ENCODE assay signal across 15 cellular contexts in the genomic region with DNA sequence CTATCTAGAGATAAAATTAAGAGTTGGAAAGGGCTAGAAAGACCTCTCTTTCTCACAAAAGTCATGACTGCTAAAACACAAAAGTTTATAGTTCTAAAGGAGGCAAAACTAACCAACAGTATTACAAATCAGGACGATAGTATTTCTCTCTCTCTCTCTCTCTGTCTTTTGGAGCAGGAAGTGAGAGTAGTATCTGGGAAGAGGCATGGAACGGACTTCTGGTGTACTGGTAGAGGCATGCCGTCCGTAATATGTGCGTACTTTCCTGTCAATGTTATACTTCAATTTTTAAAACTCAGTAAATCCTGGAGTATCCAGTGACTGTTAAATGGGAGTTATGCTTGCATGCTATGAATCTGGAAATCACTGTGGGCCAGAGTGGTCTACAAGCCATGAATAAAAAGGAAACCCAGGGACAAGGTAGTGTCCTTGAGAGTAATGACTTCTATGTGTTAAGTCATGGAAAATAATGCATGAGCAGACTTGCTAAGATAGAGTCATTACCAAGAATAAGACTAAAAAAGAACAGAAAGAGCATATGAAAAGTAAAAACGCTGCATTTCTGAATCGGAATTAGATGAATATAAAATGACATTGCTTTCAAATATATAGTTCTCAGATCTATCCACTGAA. TPM values are rescaled to one million over a fixed set of nuclear protein-coding genes. Genes with fewer than 3 reads are reported as not detected.
DNase-seq lines count a peak whose midpoint lies in the region; ATAC-seq and TF ChIP-seq lines count a peak whose summit lies in the region.
"Had no signal": no experiment of that assay in that cellular context is flagged by ENCODE, and none has a peak within 500 bp of the region (broad histone marks: within the 10 kb centered on the region; RNA-seq: fewer than 3 reads in every experiment).

No MANE protein-coding gene starts in this region.

- H3K27ac ChIP-seq in right lobe of liver: peak overlapping the region; percentile 8 to 15 (median 14)
- peak overlapping the region; percentile 52 for H3K27ac ChIP-seq in subcutaneous abdominal adipose tissue (ENCODE audit: low read depth, low read length)
- H3K27ac ChIP-seq: HL-60 had no signal

- H3K4me1 Mint-ChIP-seq in activated T-cell treated with anti-CD3 and anti-CD28 coated beads, Interleukin-2, amount 50 U/mL, for 24 hours (ENCODE audit: low read depth): peaks cover 75% of the 10 kb centered on the region
- H3K4me1 Mint-ChIP-seq in activated T-cell treated with anti-CD3 and anti-CD28 coated beads, Interleukin-2, amount 50 U/mL, for 4 hours (ENCODE audit: low read depth): peaks cover 72% of the 10 kb centered on the region

- no peaks in the 10 kb centered on the region for H3K9me3 Mint-ChIP-seq in activated T-cell treated with anti-CD3 and anti-CD28 coated beads, Interleukin-2, amount 50 U/mL, for 24 hours
- no peaks in the 10 kb centered on the region for H3K9me3 Mint-ChIP-seq in activated T-cell treated with anti-CD3 and anti-CD28 coated beads, Interleukin-2, amount 50 U/mL, for 4 hours

- WGBS in right lobe of liver (ENCODE audit: insufficient coverage, low coverage, low lambda C conversion rate, missing lambda C conversion rate): 31% methylated on average over 7 of the region's 7 CpGs

- no peak for TF ChIP-seq POLR2A in right lobe of liver (IDR thresholded peaks at IDR 0.05)

- no peak for ATAC-seq in activated T-cell treated with anti-CD3 and anti-CD28 coated beads, Interleukin-2, amount 50 U/mL, for 4 hours
- ATAC-seq in right lobe of liver: peak; percentile 34 to 61 (median 49)

- H3K4me3 ChIP-seq in right lobe of liver (peak overlapping the region in 1 of 3 donors; percentile 0), subcutaneous abdominal adipose tissue (ENCODE audit: low read depth in 1 of 5, low read length in 5 of 5) (peak overlapping the region; percentile 28 to 42 (median 37))

- peaks cover 16% of the 10 kb centered on the region for H3K36me3 Mint-ChIP-seq in activated T-cell treated with anti-CD3 and anti-CD28 coated beads, Interleukin-2, amount 50 U/mL, for 24 hours (ENCODE audit: low read depth)
- no peaks in the 10 kb centered on the region for H3K36me3 Mint-ChIP-seq in activated T-cell treated with anti-CD3 and anti-CD28 coated beads, Interleukin-2, amount 50 U/mL, for 4 hours (ENCODE audit: insufficient read depth)

- TF ChIP-seq CTCF in right lobe of liver (IDR thresholded peaks at IDR 0.05): no peak

- no peaks in the 10 kb centered on the region for H3K27me3 Mint-ChIP-seq in activated T-cell treated with anti-CD3 and anti-CD28 coated beads, Interleukin-2, amount 50 U/mL, for 24 hours
- no peaks in the 10 kb centered on the region for H3K27me3 Mint-ChIP-seq in activated T-cell treated with anti-CD3 and anti-CD28 coated beads, Interleukin-2, amount 50 U/mL, for 4 hours (ENCODE audit: low read depth)

- no peak for DNase-seq in activated T-cell treated with anti-CD3 and anti-CD28 coated beads, Interleukin-2, amount 50 U/mL, for 24 hours
- no peak for DNase-seq in activated T-cell treated with anti-CD3 and anti-CD28 coated beads, Interleukin-2, amount 50 U/mL, for 4 hours
- peak; percentile 38 for DNase-seq in amniotic epithelial cell (ENCODE audit: low read depth)
- no peak for DNase-seq in right lobe of liver
- DNase-seq in NCI-H82 treated with DMSO at 0.1 percent for 48 hours (lab: John Stamatoyannopoulos, UW; ENCODE audit: unreplicated experiment): no peak
- no peak for DNase-seq in UCSD-AML1 (lab: John Stamatoyannopoulos, UW; ENCODE audit: unreplicated experiment)
- DNase-seq in stimulated activated CD4-positive, alpha-beta T cell treated with anti-CD3 and anti-CD28 coated beads, Interleukin-2, amount 100 ng/mL, for 48 hours: no peak
- DNase-seq: activated CD4-positive, alpha-beta T cell treated with anti-CD3 and anti-CD28 coated beads for 1 hour; activated naive CD4-positive, alpha-beta T cell; DND-41; NCI-H345; stimulated activated CD4-positive, alpha-beta T cell treated with anti-CD3 and anti-CD28 coated beads, Interleukin-12 subunit alpha, Interleukin-12 subunit beta, amount 100 ng/mL, for 4 hours; stimulated activated CD8-positive, alpha-beta memory T cell treated with anti-CD3 and anti-CD28 coated beads, Interleukin-4, amount 100 ng/mL, for 48 hours had no signal

- H3K9me3 ChIP-seq in right lobe of liver: no peaks in the 10 kb centered on the region
- no peaks in the 10 kb centered on the region for H3K9me3 ChIP-seq in subcutaneous abdominal adipose tissue (ENCODE audit: control insufficient read depth in 5 of 5, low read length in 5 of 5)

- H3K9ac ChIP-seq in subcutaneous abdominal adipose tissue (ENCODE audit: low read length in 5 of 5): peak overlapping the region in 3 of 5 donors; percentile 16 to 46 (median 41)

- intact Hi-C loops in right lobe of liver (cut with DNase I): no loop called here

- no peaks in the 10 kb centered on the region for H3K36me3 ChIP-seq in right lobe of liver
- no peaks in the 10 kb centered on the region for H3K36me3 ChIP-seq in subcutaneous abdominal adipose tissue (ENCODE audit: control insufficient read depth in 5 of 5, insufficient read depth in 5 of 5, low read length in 5 of 5)

- H3K4me1 ChIP-seq in right lobe of liver (peaks cover 0 to 41% (median 8%) of the 10 kb centered on the region in 4 donors), subcutaneous abdominal adipose tissue (ENCODE audit: control insufficient read depth in 5 of 5, insufficient read depth in 5 of 5, low read length in 5 of 5) (peaks cover 6 to 57% (median 51%) of the 10 kb centered on the region in 5 donors)

- peak overlapping the region; percentile 2 for H3K4me3 Mint-ChIP-seq in activated T-cell treated with anti-CD3 and anti-CD28 coated beads, Interleukin-2, amount 50 U/mL, for 24 hours
- H3K4me3 Mint-ChIP-seq in activated T-cell treated with anti-CD3 and anti-CD28 coated beads, Interleukin-2, amount 50 U/mL, for 4 hours: no peak overlapping the region

- peak overlapping the region; percentile 62 for H3K27ac Mint-ChIP-seq in activated T-cell treated with anti-CD3 and anti-CD28 coated beads, Interleukin-2, amount 50 U/mL, for 24 hours

- H3K27me3 ChIP-seq in right lobe of liver (no peaks in the 10 kb centered on the region), subcutaneous abdominal adipose tissue (ENCODE audit: control insufficient read depth in 5 of 5, insufficient read depth in 4 of 5, low read length in 5 of 5) (no peaks in the 10 kb centered on the region)

RNA-seq across cellular contexts. Expression of a gene that starts 49.8 kb away (rescaled TPM):
- total RNA-seq in activated T-cell treated with anti-CD3 and anti-CD28 coated beads, Interleukin-2, amount 50 U/mL, for 4 hours: 10 to 100 TPM; 33.4 to 37.1 (median 34.8) TPM
- total RNA-seq in right lobe of liver: 10 to 100 TPM; 21.3 to 34.9 (median 29.5) TPM

RNA-seq across cellular contexts. Expression of a gene that starts 52.9 kb away (rescaled TPM):
- 10 to 100 TPM; 71.3 to 73.0 (median 72.2) TPM for total RNA-seq in activated T-cell treated with anti-CD3 and anti-CD28 coated beads, Interleukin-2, amount 50 U/mL, for 4 hours
- total RNA-seq in right lobe of liver: 10 to 100 TPM; 30.3 to 45.5 (median 38.8) TPM

Comparison
In these comparisons a context has a peak if more than half of its experiments do, and no peak if none do; other contexts are left out.
1. ATAC-seq: peak in right lobe of liver (4 of 4); none in activated T-cell treated with anti-CD3 and anti-CD28 coated beads, Interleukin-2, amount 50 U/mL, for 4 hours (0 of 2).